ENCODE assay signal across 20 cellular contexts in the genomic region with DNA sequence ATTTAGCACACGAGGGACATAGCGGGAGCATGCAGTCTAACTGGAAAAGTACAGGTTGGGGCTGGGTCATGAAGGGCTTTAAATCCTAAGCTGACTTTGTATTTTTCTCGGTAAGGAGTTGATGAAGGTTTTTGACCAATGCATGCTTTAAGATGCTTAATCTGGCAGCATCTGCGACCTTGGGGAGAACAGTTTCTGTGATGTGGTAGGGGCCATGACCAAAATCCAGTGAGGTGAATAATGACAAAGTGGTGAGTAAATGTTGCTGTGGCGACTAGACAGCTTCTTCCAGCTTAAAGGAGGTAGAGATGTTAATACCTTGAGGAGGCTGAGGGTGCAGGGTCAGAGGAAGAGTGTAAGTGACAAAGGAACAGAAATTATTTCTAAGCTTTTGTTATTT.
DNase-seq lines count a peak whose midpoint lies in the region; ATAC-seq and TF ChIP-seq lines count a peak whose summit lies in the region.
"Had no signal": no experiment of that assay in that cellular context is flagged by ENCODE, and none has a peak within 500 bp of the region (broad histone marks: within the 10 kb centered on the region; RNA-seq: fewer than 3 reads in every experiment).

No MANE protein-coding gene starts in this region.

- DNase-seq in activated CD4-positive, alpha-beta T cell treated with anti-CD3 and anti-CD28 coated beads for 36 hours: peak; percentile 19
- DNase-seq in activated CD4-positive, alpha-beta T cell treated with anti-CD3 and anti-CD28 coated beads, Interleukin-2, amount 50 U/mL, for 48 hours: no peak
- DNase-seq in immature natural killer cell (peak; percentile 31 to 51 (median 48)), NK-92 (lab: John Stamatoyannopoulos, UW; ENCODE audit: unreplicated experiment) (no peak), SHP77 (lab: John Stamatoyannopoulos, UW) (no peak)
- DNase-seq in stimulated activated CD4-positive, alpha-beta T cell treated with anti-CD3 and anti-CD28 coated beads, Interleukin-2, amount 100 ng/mL, for 24 hours: no peak
- DNase-seq: activated CD4-positive, CD25-positive, alpha-beta regulatory T cell; GF-D8; MM.1S; NCI-H2029 treated with DMSO at 0.1 percent for 48 hours; NCI-H524; SHP77 treated with DMSO at 0.1 percent for 48 hours had no signal

- TF ChIP-seq CTCF in VCaP (conservative IDR thresholded peaks at IDR 0.05): no peak

- H3K4me1 Mint-ChIP-seq in activated CD4-positive, alpha-beta T cell treated with anti-CD3 and anti-CD28 coated beads for 36 hours: no peaks in the 10 kb centered on the region
- H3K4me1 Mint-ChIP-seq in immature natural killer cell: peaks cover 4 to 15% of the 10 kb centered on the region in 2 donors

- no peaks in the 10 kb centered on the region for H3K27me3 ChIP-seq in rectal smooth muscle tissue (ENCODE audit: control insufficient read depth, insufficient read depth, low read length)
- H3K27me3 ChIP-seq: BLaER1, dorsolateral prefrontal cortex, heart right ventricle had no signal

- no peak overlapping the region for H3K9ac ChIP-seq in rectal smooth muscle tissue (ENCODE audit: low read length)
- H3K9ac ChIP-seq: BLaER1 had no signal

- H3K36me3 Mint-ChIP-seq in activated CD4-positive, alpha-beta T cell treated with anti-CD3 and anti-CD28 coated beads for 36 hours (ENCODE audit: low read depth): peaks cover 18% of the 10 kb centered on the region
- peaks cover 10 to 25% (median 17%) of the 10 kb centered on the region in 3 donors for H3K36me3 Mint-ChIP-seq in immature natural killer cell

- intact Hi-C loops in activated CD4-positive, alpha-beta T cell treated with anti-CD3 and anti-CD28 coated beads for 36 hours (cut with DNase I, micrococcal nuclease): no loop called here

- no peaks in the 10 kb centered on the region for H3K27me3 Mint-ChIP-seq in activated CD4-positive, alpha-beta T cell treated with anti-CD3 and anti-CD28 coated beads for 36 hours
- H3K27me3 Mint-ChIP-seq in immature natural killer cell (ENCODE audit: low read depth in 3 of 3): no peaks in the 10 kb centered on the region

- H3K27ac Mint-ChIP-seq in activated CD4-positive, alpha-beta T cell treated with anti-CD3 and anti-CD28 coated beads for 36 hours: no peak overlapping the region
- no peak overlapping the region for H3K27ac Mint-ChIP-seq in immature natural killer cell

- H3K4me3 Mint-ChIP-seq in activated CD4-positive, alpha-beta T cell treated with anti-CD3 and anti-CD28 coated beads for 36 hours: no peak overlapping the region
- no peak overlapping the region for H3K4me3 Mint-ChIP-seq in immature natural killer cell

- ATAC-seq in activated CD4-positive, alpha-beta T cell treated with anti-CD3 and anti-CD28 coated beads for 36 hours: peak; percentile 19
- ATAC-seq: esophagus mucosa had no signal

- H3K27ac ChIP-seq in VCaP (peak overlapping the region; percentile 35; the same call in 1 of the 2 replicates), rectal smooth muscle tissue (ENCODE audit: low read depth, low read length) (peak overlapping the region; percentile 46)
- H3K27ac ChIP-seq: 22Rv1, BLaER1, thoracic aorta had no signal

- CTCF ChIA-PET in activated CD4-positive, alpha-beta T cell treated with anti-CD3 and anti-CD28 coated beads for 36 hours (lab: Charles Lee): no interaction called here

- peaks cover 4% of the 10 kb centered on the region for H3K4me1 ChIP-seq in rectal smooth muscle tissue (ENCODE audit: control insufficient read depth, insufficient read depth, low read length)
- H3K4me1 ChIP-seq: BLaER1 had no signal

- H3K4me3 ChIP-seq in rectal smooth muscle tissue (ENCODE audit: low read length): no peak overlapping the region
- H3K4me3 ChIP-seq: BLaER1, thoracic aorta had no signal

- no peaks in the 10 kb centered on the region for H3K9me3 Mint-ChIP-seq in activated CD4-positive, alpha-beta T cell treated with anti-CD3 and anti-CD28 coated beads for 36 hours (ENCODE audit: low read depth)
- H3K9me3 Mint-ChIP-seq in immature natural killer cell: no peaks in the 10 kb centered on the region

- POLR2A ChIA-PET in activated CD4-positive, alpha-beta T cell treated with anti-CD3 and anti-CD28 coated beads for 36 hours (lab: Charles Lee): no interaction called here

- H3K36me3 ChIP-seq in rectal smooth muscle tissue (ENCODE audit: control insufficient read depth, insufficient read depth, low read length): no peaks in the 10 kb centered on the region
- H3K36me3 ChIP-seq: thoracic aorta had no signal

Comparison
In these comparisons a context has a peak if more than half of its experiments do, and no peak if none do; other contexts are left out.
1. DNase-seq: peak in activated CD4-positive, alpha-beta T cell treated with anti-CD3 and anti-CD28 coated beads for 36 hours (single experiment) and immature natural killer cell (3 of 3); none in activated CD4-positive, alpha-beta T cell treated with anti-CD3 and anti-CD28 coated beads, Interleukin-2, amount 50 U/mL, for 48 hours (0 of 2), NK-92 (single experiment), SHP77 (0 of 2) and stimulated activated CD4-positive, alpha-beta T cell treated with anti-CD3 and anti-CD28 coated beads, Interleukin-2, amount 100 ng/mL, for 24 hours (0 of 2).